ENCODE assay signal across 12 cellular contexts in genomic region chr2:215713393-215713792, GRCh38.
DNase-seq lines count a peak whose midpoint lies in the region; ATAC-seq, FAIRE-seq and TF ChIP-seq lines count a peak whose summit lies in the region.
"Had no signal": no experiment of that assay in that cellular context is flagged by ENCODE, and none has a peak within 500 bp of the region (broad histone marks: within the 10 kb centered on the region; RNA-seq: fewer than 3 reads in every experiment).

No MANE protein-coding gene starts in this region.

- BruUV-seq in HepG2 (replicated peaks; lab: Mats Ljungman, UMichigan), result no TSS peak

- TF ChIP-seq CTCF in bronchial epithelial cell (IDR thresholded peaks at IDR 0.05; ENCODE audit: insufficient read depth, low read length, severe bottlenecking) (no peak), HepG2 (CRISPR knock-in tag; IDR thresholded peaks at IDR 0.05) (no peak), tibial artery (IDR thresholded peaks at IDR 0.05) (no peak)

- no peaks in the 10 kb centered on the region for H3K9me3 ChIP-seq in HepG2 (ENCODE audit: low read length)
- H3K9me3 ChIP-seq in tibial artery, result no peaks in the 10 kb centered on the region
- H3K9me3 ChIP-seq in HAP-1, result no peaks in the 10 kb centered on the region

- H3K4me3 ChIP-seq in bronchial epithelial cell (ENCODE audit: low read depth, low read length) (no peak overlapping the region), HepG2 (replicated peaks in 1 of 3; ENCODE audit: insufficient read depth in 1 of 3, low read depth in 2 of 3, low read length in 3 of 3) (no peak overlapping the region), tibial artery (no peak overlapping the region), HAP-1 (no peak overlapping the region)

- POLR2A ChIA-PET in HepG2 (lab: Yijun Ruan, JAX), result interaction anchor here (0.7 to 3.9 kb wide), 7 partner anchors 11 to 277 kb away, joined by 3 to 39 read pairs (median 4); no protein-coding TSS in a partner anchor

- FAIRE-seq in bronchial epithelial cell (lab: Jason Lieb, UNC) (no peak), HepG2 (lab: Jason Lieb, UNC) (peak; percentile 15)
- FAIRE-seq: G401.6 had no signal

- H4K20me1 ChIP-seq in HepG2 (ENCODE audit: insufficient read depth, low read length), result no peaks in the 10 kb centered on the region

- H3K9ac ChIP-seq in HepG2 (ENCODE audit: insufficient read depth, low read depth, low read length), result no peak overlapping the region

- peak overlapping the region; percentile 64 for H3K27ac ChIP-seq in HepG2 (ENCODE audit: extremely low read length, insufficient read depth, low read length)
- H3K27ac ChIP-seq in tibial artery, result peak overlapping the region; percentile 72 to 80

- no peaks in the 10 kb centered on the region for H3K36me3 ChIP-seq in bronchial epithelial cell (ENCODE audit: control insufficient read depth, insufficient read depth, low read length)
- no peaks in the 10 kb centered on the region for H3K36me3 ChIP-seq in HepG2 (replicated peaks in 1 of 2; ENCODE audit: control insufficient read depth in 1 of 2, insufficient read depth in 2 of 2, low read length in 2 of 2)
- H3K36me3 ChIP-seq in tibial artery, result no peaks in the 10 kb centered on the region
- no peaks in the 10 kb centered on the region for H3K36me3 ChIP-seq in HAP-1 (replicated peaks)

- DNase-seq in HCEC 1CT (peak; percentile 91), bronchial epithelial cell (ENCODE audit: low read depth) (peak; percentile 26), HepG2 (ENCODE audit: low spot score) (peak; percentile 72), tibial artery (no peak), HAP-1 (ENCODE audit: low spot score in 2 of 2) (no peak), SK-N-DZ (ENCODE audit: low spot score) (no peak), HuH-7.5 (ENCODE audit: low spot score) (no peak)
- DNase-seq: activated CD8-positive, alpha-beta memory T cell treated with anti-CD3 and anti-CD28 coated beads for 24 hours; natural killer cell; SW 1271 had no signal

- no peak for TF ChIP-seq RAD21 in HepG2 (CRISPR knock-in tag; IDR thresholded peaks at IDR 0.05)

- H3K27me3 ChIP-seq in bronchial epithelial cell (ENCODE audit: control insufficient read depth, insufficient read depth, low read length), result no peaks in the 10 kb centered on the region
- H3K27me3 ChIP-seq in HepG2 (ENCODE audit: control insufficient read depth in 1 of 2, insufficient read depth in 2 of 2, low read length in 2 of 2), result no peaks in the 10 kb centered on the region
- no peaks in the 10 kb centered on the region for H3K27me3 ChIP-seq in tibial artery
- no peaks in the 10 kb centered on the region for H3K27me3 ChIP-seq in HAP-1 (ENCODE audit: low read depth)

- TF ChIP-seq EP300 in HepG2 (IDR thresholded peaks at IDR 0.05; ENCODE audit: low read depth in 2 of 2, low read length in 2 of 2) (peak in 1 of 2 experiments; percentile 86; a peak in 2 of 4 replicates), HepG2 (CRISPR knock-in tag; IDR thresholded peaks at IDR 0.05; ENCODE audit: borderline replicate concordance) (no peak)

- intact Hi-C loops in HepG2 (cut with micrococcal nuclease; ENCODE audit: unreplicated experiment), result loop anchor here (2.0 kb wide), 1 partner anchor 13 kb away; no protein-coding TSS in a partner anchor
- intact Hi-C loops in tibial artery (cut with DNase I; ENCODE audit: low total_unique reads), result no loop called here

- ATAC-seq in HepG2 (peak; percentile 44), GM18868 (IDR thresholded peaks at IDR 0.05; ENCODE audit: unreplicated experiment) (no peak)
- ATAC-seq: natural killer cell had no signal

- no peaks in the 10 kb centered on the region for H3K79me2 ChIP-seq in HepG2 (ENCODE audit: insufficient read depth, low read length)

- peak overlapping the region; percentile 16 for H2AFZ ChIP-seq in HepG2 (ENCODE audit: low read length)

- in situ Hi-C loops in HepG2 (cut with HindIII; ENCODE audit: extremely low pct_ligation_motif_present, low pct_unique_long_range_greater_than_20kb) (no loop called here), HAP-1 (cut with MboI; ENCODE audit: low sequenced_read_pairs) (no loop called here)

- 0 out of 2 replicates have a peak overlapping the region, but pooled peaks have one; percentile 2 for H3K4me2 ChIP-seq in HepG2 (ENCODE audit: low read depth, low read length)

- CTCF ChIA-PET in HepG2 (lab: Yijun Ruan, JAX; ENCODE audit: low intra/inter-chr PET ratio, low total read pairs), result no interaction called here

- no peak for TF ChIP-seq POLR2A in HepG2 (IDR thresholded peaks at IDR 0.05; ENCODE audit: insufficient read depth in 1 of 2, low read depth in 2 of 2, low read length in 2 of 2)

- H3K4me1 ChIP-seq in HepG2 (ENCODE audit: insufficient read depth, low read length) (peaks cover 64% of the 10 kb centered on the region), tibial artery (peaks cover 0 to 50% (median 34%) of the 10 kb centered on the region in 4 donors), HAP-1 (no peaks in the 10 kb centered on the region)

TF ChIP-seq in HepG2, 621 proteins besides CTCF, POLR2A, EP300 and RAD21 (continues in another document):
- TF ChIP-seq KAT7 (CRISPR knock-in tag; IDR thresholded peaks at IDR 0.05; ENCODE audit: borderline replicate concordance), result no peak
- 0 out of 2 replicates have a peak, but pooled peaks have one; percentile 32 for TF ChIP-seq CBFB (CRISPR knock-in tag; IDR thresholded peaks at IDR 0.05)
- no peak for TF ChIP-seq PAWR (CRISPR knock-in tag; IDR thresholded peaks at IDR 0.05; ENCODE audit: borderline replicate concordance)
- TF ChIP-seq SOX6 (IDR thresholded peaks at IDR 0.05), result no peak
- peak; percentile 65; the same call in 1 of the 2 replicates for TF ChIP-seq SOX6 (CRISPR knock-in tag; IDR thresholded peaks at IDR 0.05)
- TF ChIP-seq TRAFD1 (CRISPR knock-in tag; IDR thresholded peaks at IDR 0.05; ENCODE audit: borderline replicate concordance), result no peak
- peak; percentile 42; the same call in 1 of the 2 replicates for TF ChIP-seq DMAP1 (CRISPR knock-in tag; IDR thresholded peaks at IDR 0.05)
- peak; percentile 69; the same call in 1 of the 2 replicates for TF ChIP-seq NCOA2 (CRISPR knock-in tag; IDR thresholded peaks at IDR 0.05)
- TF ChIP-seq FOXA1 (IDR thresholded peaks at IDR 0.05), result no peak
- peak; percentile 40 for TF ChIP-seq FOXA1 (CRISPR knock-in tag; IDR thresholded peaks at IDR 0.05)
- peak; percentile 47; the same call in 1 of the 2 replicates for TF ChIP-seq NFIC (IDR thresholded peaks at IDR 0.05; ENCODE audit: low read length)
- TF ChIP-seq ZNF3 (CRISPR knock-in tag; IDR thresholded peaks at IDR 0.05), result peak; percentile 23; the same call in 1 of the 2 replicates
- TF ChIP-seq NCOR1 (IDR thresholded peaks at IDR 0.05; ENCODE audit: borderline replicate concordance, low read length), result no peak
- TF ChIP-seq KLF16 (CRISPR knock-in tag; IDR thresholded peaks at IDR 0.05), result 0 out of 4 replicates have a peak, but pooled peaks of 1 of the 2 experiments have one; percentile 32
- TF ChIP-seq ATF4 (CRISPR knock-in tag; IDR thresholded peaks at IDR 0.05), result peak in 1 of 2 experiments; percentile 69; a peak in 1 of 4 replicates
- no peak for TF ChIP-seq TFE3 (CRISPR knock-in tag; IDR thresholded peaks at IDR 0.05)
- TF ChIP-seq TBP (CRISPR knock-in tag; IDR thresholded peaks at IDR 0.05), result no peak
- peak; percentile 88 for TF ChIP-seq GATAD2A (CRISPR knock-in tag; IDR thresholded peaks at IDR 0.05)
- TF ChIP-seq EHMT2 (IDR thresholded peaks at IDR 0.05; ENCODE audit: borderline replicate concordance, low read depth, low read length), result 0 out of 2 replicates have a peak, but pooled peaks have one; percentile 48
- 0 out of 2 replicates have a peak, but pooled peaks have one; percentile 29 for TF ChIP-seq POGZ (CRISPR knock-in tag; IDR thresholded peaks at IDR 0.05)
- TF ChIP-seq NFYB (CRISPR knock-in tag; IDR thresholded peaks at IDR 0.05), result peak; percentile 33; the same call in 1 of the 2 replicates
- no peak for TF ChIP-seq JARID2 (CRISPR knock-in tag; IDR thresholded peaks at IDR 0.05; ENCODE audit: insufficient replicate concordance)
- no peak for TF ChIP-seq ESRRA (CRISPR knock-in tag; IDR thresholded peaks at IDR 0.05; ENCODE audit: low read depth)

Comparison
In these comparisons a context has a peak if more than half of its experiments do, and no peak if none do; other contexts are left out.
1. DNase-seq: peak in HCEC 1CT (single experiment), bronchial epithelial cell (single experiment) and HepG2 (single experiment); none in tibial artery (0 of 2), HAP-1 (0 of 2), SK-N-DZ (single experiment) and HuH-7.5 (single experiment).